2 cellular contexts compared by ENCODE assay signal in genomic region chr1:100526894-100527293, GRCh38.
TF ChIP-seq lines count a peak whose summit lies in the region.

No MANE protein-coding gene starts in this region.

TF ChIP-seq in HEK293, 187 proteins besides CTCF, POLR2A, EP300 and RAD21:
- TF ChIP-seq ZNF513 (tag by site-specific recombination; IDR thresholded peaks at IDR 0.05): peak; percentile 71
- TF ChIP-seq ZNF366 (tag by site-specific recombination; conservative IDR thresholded peaks at IDR 0.05): 0 out of 2 replicates have a peak, but pooled peaks have one; percentile 28
- TF ChIP-seq HIC1 (tag by site-specific recombination; IDR thresholded peaks at IDR 0.05): no peak

TF ChIP-seq in K562, 482 proteins besides CTCF, POLR2A, EP300 and RAD21:
- TF ChIP-seq KLF10 (CRISPR knock-in tag; IDR thresholded peaks at IDR 0.05): no peak
- TF ChIP-seq, protein P1, sequence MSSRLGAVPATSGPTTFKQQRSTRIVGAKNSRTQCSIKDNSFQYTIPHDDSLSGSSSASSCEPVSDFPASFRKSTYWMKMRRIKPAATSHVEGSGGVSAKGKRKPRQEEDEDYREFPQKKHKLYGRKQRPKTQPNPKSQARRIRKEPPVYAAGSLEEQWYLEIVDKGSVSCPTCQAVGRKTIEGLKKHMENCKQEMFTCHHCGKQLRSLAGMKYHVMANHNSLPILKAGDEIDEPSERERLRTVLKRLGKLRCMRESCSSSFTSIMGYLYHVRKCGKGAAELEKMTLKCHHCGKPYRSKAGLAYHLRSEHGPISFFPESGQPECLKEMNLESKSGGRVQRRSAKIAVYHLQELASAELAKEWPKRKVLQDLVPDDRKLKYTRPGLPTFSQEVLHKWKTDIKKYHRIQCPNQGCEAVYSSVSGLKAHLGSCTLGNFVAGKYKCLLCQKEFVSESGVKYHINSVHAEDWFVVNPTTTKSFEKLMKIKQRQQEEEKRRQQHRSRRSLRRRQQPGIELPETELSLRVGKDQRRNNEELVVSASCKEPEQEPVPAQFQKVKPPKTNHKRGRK (tag; IDR thresholded peaks at IDR 0.05): peak; percentile 66; the same call in 1 of the 2 replicates
- TF ChIP-seq USF2 (CRISPR knock-in tag; IDR thresholded peaks at IDR 0.05): no peak
- TF ChIP-seq MXI1 (IDR thresholded peaks at IDR 0.05; ENCODE audit: low read depth, low read length): no peak
- TF ChIP-seq NELFE (IDR thresholded peaks at IDR 0.05; ENCODE audit: insufficient read depth, insufficient read length): no peak
- TF ChIP-seq ZNF3 (CRISPR knock-in tag; IDR thresholded peaks at IDR 0.05): no peak
- TF ChIP-seq ZNF551 (CRISPR knock-in tag; IDR thresholded peaks at IDR 0.05): no peak
- no peak for TF ChIP-seq GABPB2 (CRISPR knock-in tag; conservative IDR thresholded peaks at IDR 0.05)
